In the genomic region with DNA sequence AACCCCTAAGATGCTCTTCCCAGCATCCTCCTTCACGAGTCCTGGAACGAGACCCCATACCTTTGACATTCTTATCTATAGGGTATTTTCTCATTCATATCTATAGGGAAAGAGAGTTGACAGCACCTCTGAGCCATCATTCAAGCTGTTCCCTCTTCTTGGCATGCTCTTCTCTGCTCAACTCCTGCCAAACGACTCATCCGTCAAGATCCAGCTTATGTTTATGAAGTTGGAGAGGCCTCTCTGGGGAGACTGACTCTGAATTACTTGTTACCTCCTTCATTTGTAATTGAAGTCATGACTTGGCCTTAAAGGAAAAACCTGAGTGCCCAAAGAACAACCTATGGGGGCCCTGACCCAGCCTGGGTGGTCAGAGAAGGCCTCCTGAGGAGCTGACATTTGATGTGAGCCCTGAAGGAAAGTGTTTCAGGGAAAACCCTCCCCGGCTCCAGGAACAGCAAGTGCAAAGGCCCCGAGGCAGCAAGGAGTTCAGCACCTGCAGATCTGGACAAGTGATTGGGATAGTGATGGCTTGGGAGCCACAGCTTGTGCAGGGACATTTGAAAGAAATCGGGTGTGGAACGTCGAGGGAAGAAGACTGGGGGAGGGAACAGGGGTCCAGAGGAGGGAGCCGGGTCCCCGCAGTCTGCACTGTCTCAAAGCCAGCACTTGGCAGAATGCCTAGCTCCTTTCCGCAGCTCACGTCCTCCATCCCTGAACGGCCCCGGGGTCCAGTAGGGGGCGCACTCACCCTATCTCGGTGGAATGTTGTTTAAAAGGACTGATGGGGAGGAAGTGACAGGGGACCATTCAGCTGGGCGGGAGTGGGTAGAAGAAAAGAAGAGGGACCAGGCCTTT, we compare ENCODE assay signal across 9 cellular contexts. TPM values are rescaled to one million over a fixed set of nuclear protein-coding genes. Genes with fewer than 3 reads are reported as not detected.
DNase-seq lines count a peak whose midpoint lies in the region; ATAC-seq lines count a peak whose summit lies in the region.
"Had no signal": no experiment of that assay in that cellular context is flagged by ENCODE, and none has a peak within 500 bp of the region (broad histone marks: within the 10 kb centered on the region; RNA-seq: fewer than 3 reads in every experiment).

No MANE protein-coding gene starts in this region.

- DNase-seq in COR-L47 (lab: John Stamatoyannopoulos, UW) = peak; percentile 19
- DNase-seq in HuH-7 (ENCODE audit: low spot score) = peak; percentile 80
- peak; percentile 80 for DNase-seq in RPMI7951 (ENCODE audit: low read depth)
- DNase-seq in activated effector memory CD4-positive, alpha-beta T cell treated with Interleukin-2 at 50 U/mL for 16 hours = peak; percentile 6
- peak in 39 of 42 donors; percentile 24 to 87 (median 64) for DNase-seq in head of caudate nucleus
- DNase-seq in pulmonary artery endothelial cell (ENCODE audit: low read depth, low spot score) = peak; percentile 49
- no peak for DNase-seq in putamen (ENCODE audit: low spot score)

- ATAC-seq in GM19455 (IDR thresholded peaks at IDR 0.05; ENCODE audit: unreplicated experiment) = no peak

- intact Hi-C loops in head of caudate nucleus (cut with DNase I) = no loop called here

RNA-seq across cellular contexts. Expression of gene CDA, which starts 14.0 kb away (rescaled TPM):
- 23.9 and 24.9 TPM in 2 replicates for total RNA-seq in RPMI7951 (2014; rRNA removed; shearing (Covaris generic))
- total RNA-seq in pulmonary artery endothelial cell = 0.67 and 2.0 TPM in 2 replicates
- total RNA-seq: T-helper 1 cell treated with Interleukin-12 subunit alpha and Interleukin-12 subunit beta and Interleukin-4 antibody, amounts not matched to agents 30 ng/mL and 1 ng/mL, for 36 hours had no signal

RNA-seq across cellular contexts. Expression of gene FAM43B, which starts 22.5 kb away (rescaled TPM):
- 0.10 TPM in 1 of 2 replicates, not detected in the other for total RNA-seq in RPMI7951 (2014; rRNA removed; shearing (Covaris generic))
- not detected in 2 replicates for total RNA-seq in pulmonary artery endothelial cell
- total RNA-seq: T-helper 1 cell treated with Interleukin-12 subunit alpha and Interleukin-12 subunit beta and Interleukin-4 antibody, amounts not matched to agents 30 ng/mL and 1 ng/mL, for 36 hours had no signal

RNA-seq across cellular contexts. Expression of gene PINK1, which starts 58.3 kb away (rescaled TPM):
- total RNA-seq in RPMI7951 (2014; rRNA removed; shearing (Covaris generic)) = 52.0 and 57.2 TPM in 2 replicates
- total RNA-seq in pulmonary artery endothelial cell = 52.6 and 54.7 TPM in 2 replicates
